18 cellular contexts compared by ENCODE assay signal in genomic region chr22:37417737-37418348, GRCh38. TPM values are rescaled to one million over a fixed set of nuclear protein-coding genes. Genes with fewer than 3 reads are reported as not detected.
"Had no signal": no experiment of that assay in that cellular context is flagged by ENCODE, and none has a peak within 500 bp of the region (broad histone marks: within the 10 kb centered on the region; RNA-seq: fewer than 3 reads in every experiment).

No MANE protein-coding gene starts in this region.

- H3K9me3 ChIP-seq: gastroesophageal sphincter, psoas muscle, upper lobe of left lung had no signal

- H3K9me3 Mint-ChIP-seq: activated CD4-positive, alpha-beta memory T cell treated with anti-CD3 and anti-CD28 coated beads, Interleukin-2, amount 10 ng/mL, durations not matched to agents 7 days and 5 days; activated naive CD4-positive, alpha-beta T cell treated with anti-CD3 and anti-CD28 coated beads, Interleukin-2, amount 50 U/mL, for 72 hours; dendritic cell treated with granulocyte-macrophage colony-stimulating factor and Interleukin-4, amounts not matched to agents 40 ng/mL and 50 ng/mL, for 4 days; endodermal cell; stimulated activated naive CD8-positive, alpha-beta T cell treated with anti-CD3 and anti-CD28 coated beads, Interleukin-15, amount 100 ng/mL, for 72 hours had no signal

- H3K36me3 ChIP-seq: brain microvascular endothelial cell, gastroesophageal sphincter, upper lobe of left lung had no signal

- H3K4me3 Mint-ChIP-seq: activated CD4-positive, alpha-beta memory T cell treated with anti-CD3 and anti-CD28 coated beads, Interleukin-2, amount 10 ng/mL, durations not matched to agents 7 days and 5 days; activated CD4-positive, alpha-beta T cell treated with anti-CD3 and anti-CD28 coated beads for 36 hours; dendritic cell treated with granulocyte-macrophage colony-stimulating factor and Interleukin-4, amounts not matched to agents 40 ng/mL and 50 ng/mL, for 4 days; stimulated activated naive CD8-positive, alpha-beta T cell treated with anti-CD3 and anti-CD28 coated beads, Interleukin-15, amount 100 ng/mL, for 72 hours had no signal

- H3K4me3 ChIP-seq: gastroesophageal sphincter, hepatocyte, psoas muscle, upper lobe of left lung had no signal

- DNase-seq: activated CD4-positive, alpha-beta memory T cell treated with anti-CD3 and anti-CD28 coated beads, Interleukin-2, amount 10 ng/mL, durations not matched to agents 7 days and 5 days; activated CD4-positive, alpha-beta T cell treated with anti-CD3 and anti-CD28 coated beads for 36 hours; activated CD8-positive, alpha-beta memory T cell treated with anti-CD3 and anti-CD28 coated beads, Interleukin-2, amount 50 U/mL, for 4 hours; activated effector memory CD4-positive, alpha-beta T cell treated with anti-CD3 and anti-CD28 coated beads, Interleukin-2, amount 50 U/mL, for 16 hours; activated T-cell treated with anti-CD3 and anti-CD28 coated beads, Interleukin-2, amount 50 U/mL, for 48 hours; brain microvascular endothelial cell; endodermal cell; psoas muscle; stimulated activated naive CD8-positive, alpha-beta T cell treated with anti-CD3 and anti-CD28 coated beads, Interleukin-15, amount 100 ng/mL, for 72 hours; T-helper 2 cell had no signal

- H3K27ac ChIP-seq: brain microvascular endothelial cell, gastroesophageal sphincter, hepatocyte, psoas muscle, upper lobe of left lung had no signal

- H3K27ac Mint-ChIP-seq: activated CD4-positive, alpha-beta memory T cell treated with anti-CD3 and anti-CD28 coated beads, Interleukin-2, amount 10 ng/mL, durations not matched to agents 7 days and 5 days; activated CD4-positive, alpha-beta T cell treated with anti-CD3 and anti-CD28 coated beads for 36 hours; endodermal cell had no signal

- ATAC-seq: activated CD4-positive, alpha-beta T cell treated with anti-CD3 and anti-CD28 coated beads for 36 hours; gastroesophageal sphincter; left lobe of liver; psoas muscle; sciatic nerve; stimulated activated naive CD8-positive, alpha-beta T cell treated with anti-CD3 and anti-CD28 coated beads, Interleukin-15, amount 100 ng/mL, for 72 hours had no signal

- H3K4me1 ChIP-seq: psoas muscle had no signal

RNA-seq across cellular contexts. Expression of gene ELFN2, which starts 9.4 kb away (rescaled TPM):
- total RNA-seq: lung microvascular endothelial cell, psoas muscle had no signal
